Comparison of ENCODE assay signal across 1 cellular context in the genomic region with DNA sequence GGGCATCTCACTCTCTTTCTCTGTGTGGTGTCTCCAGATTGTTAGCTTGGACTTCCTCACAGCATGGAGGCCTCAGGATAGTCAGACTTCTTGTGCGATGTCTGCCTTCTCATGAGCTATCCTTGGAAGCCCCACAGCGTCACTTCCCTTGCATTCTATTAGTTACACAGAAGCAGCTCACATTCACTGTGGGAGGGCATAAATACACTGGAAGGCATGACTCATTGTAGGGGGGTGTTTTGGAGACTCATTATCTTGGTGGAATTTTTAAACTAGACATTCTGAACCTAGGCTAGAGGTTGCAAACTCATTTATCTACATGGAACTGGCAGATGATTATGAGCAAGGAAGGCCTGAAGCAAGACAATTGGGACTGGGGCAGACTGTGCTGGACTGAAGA.
TF ChIP-seq lines count a peak whose summit lies in the region.

No MANE protein-coding gene starts in this region.

TF ChIP-seq in K562, 482 proteins besides CTCF, POLR2A, EP300 and RAD21 (continued from another document and continues in another):
- TF ChIP-seq HMBOX1 (IDR thresholded peaks at IDR 0.05) (peak; percentile 83; the same call in 1 of the 2 replicates), FOSL1 (tag; conservative IDR thresholded peaks at IDR 0.05) (peak; percentile 96), NR2C2 (CRISPR knock-in tag; IDR thresholded peaks at IDR 0.05) (no peak), NR2C2 (tag; IDR thresholded peaks at IDR 0.05) (peak; percentile 20; the same call in 1 of the 2 replicates), HNRNPH1 (optimal IDR thresholded peaks at IDR 0.05; ENCODE audit: low read depth, low read length) (no peak), ZC3H8 (IDR thresholded peaks at IDR 0.05) (no peak), SPI1 (IDR thresholded peaks at IDR 0.05; ENCODE audit: borderline replicate concordance, low read depth, low read length) (0 out of 2 replicates have a peak, but pooled peaks have one; percentile 22), ZNF518B (CRISPR knock-in tag; IDR thresholded peaks at IDR 0.05) (no peak), FOXK2 (conservative IDR thresholded peaks at IDR 0.05 in 1 of 2, IDR thresholded peaks at IDR 0.05 in 1 of 2; ENCODE audit: low read depth in 2 of 2) (peak in 1 of 2 experiments; percentile 29; a peak in 1 of 4 replicates), ZNF143 (CRISPR knock-in tag; IDR thresholded peaks at IDR 0.05) (no peak), ATF1 (CRISPR knock-in tag; IDR thresholded peaks at IDR 0.05) (no peak), ATF1 (tag; IDR thresholded peaks at IDR 0.05) (0 out of 2 replicates have a peak, but pooled peaks have one; percentile 42), ZNF124 (CRISPR knock-in tag; IDR thresholded peaks at IDR 0.05) (no peak), ARHGAP35 (IDR thresholded peaks at IDR 0.05; ENCODE audit: partially characterized antibody) (no peak), SP2 (IDR thresholded peaks at IDR 0.05; ENCODE audit: extremely low read depth, low read depth, low read length, poor library complexity, severe bottlenecking) (no peak), GATA2 (CRISPR knock-in tag; IDR thresholded peaks at IDR 0.05) (no peak; the same call in 1 of the 2 replicates), SMARCA5 (IDR thresholded peaks at IDR 0.05) (no peak), ATF7 (IDR thresholded peaks at IDR 0.05) (peak; percentile 33; the same call in 1 of the 2 replicates), NFE2 (IDR thresholded peaks at IDR 0.05; ENCODE audit: low read depth) (peak; percentile 55; the same call in 1 of the 2 replicates), SMARCC2 (IDR thresholded peaks at IDR 0.05; ENCODE audit: low read depth) (peak; percentile 59; the same call in 1 of the 2 replicates), ZNF512 (tag; IDR thresholded peaks at IDR 0.05) (no peak), CBFA2T3 (IDR thresholded peaks at IDR 0.05) (peak; percentile 75), MCM3 (IDR thresholded peaks at IDR 0.05) (no peak), SLC30A9 (CRISPR knock-in tag; IDR thresholded peaks at IDR 0.05) (no peak), PTRF (tag; IDR thresholded peaks at IDR 0.05) (no peak), NR2C1 (IDR thresholded peaks at IDR 0.05) (no peak), NR2C1 (tag; IDR thresholded peaks at IDR 0.05) (peak; percentile 53; the same call in 1 of the 2 replicates), TBL1XR1 (IDR thresholded peaks at IDR 0.05; ENCODE audit: low read length in 2 of 2) (peak in 1 of 2 experiments; percentile 41; a peak in 1 of 4 replicates), SMARCA4 (IDR thresholded peaks at IDR 0.05) (peak; percentile 81), EGR1 (conservative IDR thresholded peaks at IDR 0.05) (peak; percentile 48), SP1 (CRISPR knock-in tag; IDR thresholded peaks at IDR 0.05) (no peak), RBBP5 (IDR thresholded peaks at IDR 0.05; ENCODE audit: borderline replicate concordance, insufficient read depth, low read length, poor library complexity, severe bottlenecking) (no peak), YY1 (IDR thresholded peaks at IDR 0.05; ENCODE audit: borderline replicate concordance in 1 of 3, control insufficient read depth in 1 of 3, extremely low read depth in 1 of 3, insufficient read depth in 3 of 3, insufficient read length in 1 of 3, insufficient replicate concordance in 2 of 3, low read depth in 1 of 3, low read length in 2 of 3) (peak in 1 of 3 experiments; percentile 65), DMBX1 (CRISPR knock-in tag; IDR thresholded peaks at IDR 0.05; ENCODE audit: borderline replicate concordance) (0 out of 2 replicates have a peak, but pooled peaks have one; percentile 19), RBM22 (IDR thresholded peaks at IDR 0.05; ENCODE audit: low read depth, low read length, poor library complexity, severe bottlenecking) (no peak), CC2D1A (IDR thresholded peaks at IDR 0.05) (no peak), NKRF (IDR thresholded peaks at IDR 0.05; ENCODE audit: borderline replicate concordance) (no peak), GABPB1 (CRISPR knock-in tag; IDR thresholded peaks at IDR 0.05) (no peak), ARID3A (IDR thresholded peaks at IDR 0.05; ENCODE audit: borderline replicate concordance, low read depth, low read length) (0 out of 2 replicates have a peak, but pooled peaks have one; percentile 26), SAP30 (IDR thresholded peaks at IDR 0.05; ENCODE audit: borderline replicate concordance, insufficient read depth, low read depth, low read length, poor library complexity, severe bottlenecking) (no peak), PTTG1 (tag; IDR thresholded peaks at IDR 0.05; ENCODE audit: low read depth) (no peak), MAFF (IDR thresholded peaks at IDR 0.05; ENCODE audit: low read length) (peak; percentile 36; the same call in 1 of the 2 replicates), DPF2 (IDR thresholded peaks at IDR 0.05) (peak; percentile 84), DIDO1 (tag; IDR thresholded peaks at IDR 0.05; ENCODE audit: low read depth) (no peak)
- TF ChIP-seq, protein P1, sequence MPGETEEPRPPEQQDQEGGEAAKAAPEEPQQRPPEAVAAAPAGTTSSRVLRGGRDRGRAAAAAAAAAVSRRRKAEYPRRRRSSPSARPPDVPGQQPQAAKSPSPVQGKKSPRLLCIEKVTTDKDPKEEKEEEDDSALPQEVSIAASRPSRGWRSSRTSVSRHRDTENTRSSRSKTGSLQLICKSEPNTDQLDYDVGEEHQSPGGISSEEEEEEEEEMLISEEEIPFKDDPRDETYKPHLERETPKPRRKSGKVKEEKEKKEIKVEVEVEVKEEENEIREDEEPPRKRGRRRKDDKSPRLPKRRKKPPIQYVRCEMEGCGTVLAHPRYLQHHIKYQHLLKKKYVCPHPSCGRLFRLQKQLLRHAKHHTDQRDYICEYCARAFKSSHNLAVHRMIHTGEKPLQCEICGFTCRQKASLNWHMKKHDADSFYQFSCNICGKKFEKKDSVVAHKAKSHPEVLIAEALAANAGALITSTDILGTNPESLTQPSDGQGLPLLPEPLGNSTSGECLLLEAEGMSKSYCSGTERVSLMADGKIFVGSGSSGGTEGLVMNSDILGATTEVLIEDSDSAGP (CRISPR knock-in tag; IDR thresholded peaks at IDR 0.05): no peak
- TF ChIP-seq, protein P2, sequence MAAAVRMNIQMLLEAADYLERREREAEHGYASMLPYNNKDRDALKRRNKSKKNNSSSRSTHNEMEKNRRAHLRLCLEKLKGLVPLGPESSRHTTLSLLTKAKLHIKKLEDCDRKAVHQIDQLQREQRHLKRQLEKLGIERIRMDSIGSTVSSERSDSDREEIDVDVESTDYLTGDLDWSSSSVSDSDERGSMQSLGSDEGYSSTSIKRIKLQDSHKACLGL (CRISPR knock-in tag; IDR thresholded peaks at IDR 0.05; ENCODE audit: borderline replicate concordance, poor library complexity, severe bottlenecking): no peak
- TF ChIP-seq, protein P3, sequence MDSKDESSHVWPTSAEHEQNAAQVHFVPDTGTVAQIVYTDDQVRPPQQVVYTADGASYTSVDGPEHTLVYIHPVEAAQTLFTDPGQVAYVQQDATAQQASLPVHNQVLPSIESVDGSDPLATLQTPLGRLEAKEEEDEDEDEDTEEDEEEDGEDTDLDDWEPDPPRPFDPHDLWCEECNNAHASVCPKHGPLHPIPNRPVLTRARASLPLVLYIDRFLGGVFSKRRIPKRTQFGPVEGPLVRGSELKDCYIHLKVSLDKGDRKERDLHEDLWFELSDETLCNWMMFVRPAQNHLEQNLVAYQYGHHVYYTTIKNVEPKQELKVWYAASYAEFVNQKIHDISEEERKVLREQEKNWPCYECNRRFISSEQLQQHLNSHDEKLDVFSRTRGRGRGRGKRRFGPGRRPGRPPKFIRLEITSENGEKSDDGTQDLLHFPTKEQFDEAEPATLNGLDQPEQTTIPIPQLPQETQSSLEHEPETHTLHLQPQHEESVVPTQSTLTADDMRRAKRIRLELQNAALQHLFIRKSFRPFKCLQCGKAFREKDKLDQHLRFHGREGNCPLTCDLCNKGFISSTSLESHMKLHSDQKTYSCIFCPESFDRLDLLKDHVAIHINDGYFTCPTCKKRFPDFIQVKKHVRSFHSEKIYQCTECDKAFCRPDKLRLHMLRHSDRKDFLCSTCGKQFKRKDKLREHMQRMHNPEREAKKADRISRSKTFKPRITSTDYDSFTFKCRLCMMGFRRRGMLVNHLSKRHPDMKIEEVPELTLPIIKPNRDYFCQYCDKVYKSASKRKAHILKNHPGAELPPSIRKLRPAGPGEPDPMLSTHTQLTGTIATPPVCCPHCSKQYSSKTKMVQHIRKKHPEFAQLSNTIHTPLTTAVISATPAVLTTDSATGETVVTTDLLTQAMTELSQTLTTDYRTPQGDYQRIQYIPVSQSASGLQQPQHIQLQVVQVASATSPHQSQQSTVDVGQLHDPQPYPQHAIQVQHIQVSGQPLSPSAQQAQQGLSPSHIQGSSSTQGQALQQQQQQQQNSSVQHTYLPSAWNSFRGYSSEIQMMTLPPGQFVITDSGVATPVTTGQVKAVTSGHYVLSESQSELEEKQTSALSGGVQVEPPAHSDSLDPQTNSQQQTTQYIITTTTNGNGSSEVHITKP (IDR thresholded peaks at IDR 0.05; ENCODE audit: partially characterized antibody): peak; percentile 87
- TF ChIP-seq, protein P4, sequence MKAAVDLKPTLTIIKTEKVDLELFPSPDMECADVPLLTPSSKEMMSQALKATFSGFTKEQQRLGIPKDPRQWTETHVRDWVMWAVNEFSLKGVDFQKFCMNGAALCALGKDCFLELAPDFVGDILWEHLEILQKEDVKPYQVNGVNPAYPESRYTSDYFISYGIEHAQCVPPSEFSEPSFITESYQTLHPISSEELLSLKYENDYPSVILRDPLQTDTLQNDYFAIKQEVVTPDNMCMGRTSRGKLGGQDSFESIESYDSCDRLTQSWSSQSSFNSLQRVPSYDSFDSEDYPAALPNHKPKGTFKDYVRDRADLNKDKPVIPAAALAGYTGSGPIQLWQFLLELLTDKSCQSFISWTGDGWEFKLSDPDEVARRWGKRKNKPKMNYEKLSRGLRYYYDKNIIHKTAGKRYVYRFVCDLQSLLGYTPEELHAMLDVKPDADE (conservative IDR thresholded peaks at IDR 0.05; ENCODE audit: control insufficient read depth, low read depth, low read length): no peak
